Comparison of ENCODE assay signal across 8 cellular contexts in the genomic region with DNA sequence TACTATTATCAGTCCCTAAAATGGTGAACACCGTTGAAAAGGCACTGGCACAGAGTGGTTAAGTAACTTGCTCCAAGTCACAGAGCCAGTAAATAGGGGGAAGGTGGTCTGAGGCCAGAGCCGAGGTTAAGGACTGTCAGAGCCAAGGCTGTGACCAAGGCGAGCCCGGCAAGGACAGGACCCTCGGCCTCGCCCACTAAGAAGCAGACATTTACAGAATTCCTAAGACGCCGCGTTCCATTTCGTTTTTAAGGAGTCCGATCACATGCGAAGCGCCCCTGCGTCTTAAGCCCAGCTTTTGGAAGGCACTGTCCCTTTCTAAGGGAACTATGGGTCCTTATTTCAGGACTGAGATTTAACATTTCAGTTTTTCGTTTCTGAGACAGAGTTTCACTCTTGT. TPM values are rescaled to one million over a fixed set of nuclear protein-coding genes. Genes with fewer than 3 reads are reported as not detected.
DNase-seq lines count a peak whose midpoint lies in the region; ATAC-seq, FAIRE-seq and TF ChIP-seq lines count a peak whose summit lies in the region.

No MANE protein-coding gene starts in this region.

- FAIRE-seq in keratinocyte (lab: Jason Lieb, UNC), result no peak

- H3K27me3 ChIP-seq in keratinocyte (ENCODE audit: control insufficient read depth, extremely low read depth, insufficient read depth, low read length) (no peaks in the 10 kb centered on the region), suprapubic skin (no peaks in the 10 kb centered on the region)

- DNase-seq in activated CD4-positive, alpha-beta T cell treated with anti-CD3 and anti-CD28 coated beads for 36 hours, result no peak
- DNase-seq in activated CD4-positive, alpha-beta T cell treated with anti-CD3 and anti-CD28 coated beads, Interleukin-2, amount 50 U/mL, for 4 hours, result no peak
- DNase-seq in activated naive CD4-positive, alpha-beta T cell treated with anti-CD3 and anti-CD28 coated beads, Interleukin-2, amount 50 U/mL, for 72 hours (ENCODE audit: low spot score in 2 of 2), result no peak
- no peak for DNase-seq in keratinocyte (ENCODE audit: low read depth, low spot score)
- no peak for DNase-seq in suprapubic skin (ENCODE audit: low spot score in 2 of 2)
- DNase-seq in putamen (ENCODE audit: low spot score), result no peak

- H3K36me3 ChIP-seq in keratinocyte (ENCODE audit: control insufficient read depth in 2 of 2, extremely low read depth in 1 of 2, insufficient read depth in 2 of 2, low read length in 2 of 2) (peaks cover 0 to 22% of the 10 kb centered on the region in 2 experiments), suprapubic skin (no peaks in the 10 kb centered on the region)

- peaks cover 39% of the 10 kb centered on the region for H3K36me3 Mint-ChIP-seq in activated CD4-positive, alpha-beta T cell treated with anti-CD3 and anti-CD28 coated beads for 36 hours (ENCODE audit: low read depth)
- H3K36me3 Mint-ChIP-seq in activated naive CD4-positive, alpha-beta T cell treated with anti-CD3 and anti-CD28 coated beads, Interleukin-2, amount 50 U/mL, for 72 hours, result peaks cover 17 to 30% of the 10 kb centered on the region in 2 donors

- CTCF ChIA-PET in activated CD4-positive, alpha-beta T cell treated with anti-CD3 and anti-CD28 coated beads for 36 hours (lab: Charles Lee), result interaction anchor here (0.6 to 1.7 kb wide), 7 partner anchors 11 to 767 kb away, joined by 3 to 8 read pairs (median 3); a partner anchor contains a TSS

- H3K4me1 Mint-ChIP-seq in activated CD4-positive, alpha-beta T cell treated with anti-CD3 and anti-CD28 coated beads for 36 hours, result peaks cover 38% of the 10 kb centered on the region

- no peaks in the 10 kb centered on the region for H3K27me3 Mint-ChIP-seq in activated CD4-positive, alpha-beta T cell treated with anti-CD3 and anti-CD28 coated beads for 36 hours

- no peak for ATAC-seq in activated CD4-positive, alpha-beta T cell treated with anti-CD3 and anti-CD28 coated beads for 36 hours
- no peak for ATAC-seq in activated naive CD4-positive, alpha-beta T cell treated with anti-CD3 and anti-CD28 coated beads, Interleukin-2, amount 50 U/mL, for 72 hours
- ATAC-seq in GM21717 (IDR thresholded peaks at IDR 0.05; ENCODE audit: unreplicated experiment) (no peak), HG02981 (IDR thresholded peaks at IDR 0.05; ENCODE audit: unreplicated experiment) (no peak)

- POLR2A ChIA-PET in activated CD4-positive, alpha-beta T cell treated with anti-CD3 and anti-CD28 coated beads for 36 hours (lab: Charles Lee), result interaction anchor here (0.7 to 1.7 kb wide), 3 partner anchors 69 to 123 kb away, joined by 3 to 6 read pairs (median 3); no protein-coding TSS in a partner anchor

- WGBS in suprapubic skin, result 7% methylated on average over 15 of the region's 15 CpGs

- intact Hi-C loops in activated CD4-positive, alpha-beta T cell treated with anti-CD3 and anti-CD28 coated beads for 36 hours (cut with DNase I, micrococcal nuclease), result loop anchor here in 1 of 2 experiments (2.0 to 5.0 kb wide), 3 partner anchors 15 to 656 kb away; a partner anchor contains a TSS

- H3K4me3 ChIP-seq in keratinocyte (ENCODE audit: control insufficient read depth in 2 of 3, extremely low read depth in 1 of 3, insufficient read depth in 2 of 3, low read depth in 1 of 3, low read length in 3 of 3) (peak overlapping the region; percentile 65 to 88 (median 80)), suprapubic skin (peak overlapping the region; percentile 66)

- peak overlapping the region; percentile 90 for H3K27ac Mint-ChIP-seq in activated CD4-positive, alpha-beta T cell treated with anti-CD3 and anti-CD28 coated beads for 36 hours
- H3K27ac Mint-ChIP-seq in activated naive CD4-positive, alpha-beta T cell treated with anti-CD3 and anti-CD28 coated beads, Interleukin-2, amount 50 U/mL, for 72 hours, result peak overlapping the region; percentile 92 to 93

- peak overlapping the region; percentile 74 for H3K27ac ChIP-seq in keratinocyte (ENCODE audit: control insufficient read depth, insufficient read depth, low read length)
- H3K27ac ChIP-seq in suprapubic skin, result peak overlapping the region; percentile 88

- no peaks in the 10 kb centered on the region for H3K9me3 Mint-ChIP-seq in activated CD4-positive, alpha-beta T cell treated with anti-CD3 and anti-CD28 coated beads for 36 hours (ENCODE audit: low read depth)
- H3K9me3 Mint-ChIP-seq in activated naive CD4-positive, alpha-beta T cell treated with anti-CD3 and anti-CD28 coated beads, Interleukin-2, amount 50 U/mL, for 72 hours, result no peaks in the 10 kb centered on the region

- H2AFZ ChIP-seq in keratinocyte (ENCODE audit: control insufficient read depth, low read length), result no peak overlapping the region

- peaks cover 17% of the 10 kb centered on the region for H3K4me1 ChIP-seq in keratinocyte (ENCODE audit: control insufficient read depth, extremely low read depth, insufficient read depth, low read length)
- peaks cover 27% of the 10 kb centered on the region for H3K4me1 ChIP-seq in suprapubic skin

- H4K20me1 ChIP-seq in keratinocyte (ENCODE audit: control insufficient read depth, extremely low read depth, insufficient read depth, low read length), result peaks cover 18% of the 10 kb centered on the region

- H3K79me2 ChIP-seq in keratinocyte (ENCODE audit: control insufficient read depth, insufficient read depth, low read length), result peaks cover 60% of the 10 kb centered on the region

- H3K4me2 ChIP-seq in keratinocyte (ENCODE audit: control insufficient read depth, extremely low read depth, insufficient read depth, low read depth, low read length), result peak overlapping the region; percentile 95

- dilution Hi-C loops in keratinocyte (cut with MboI; ENCODE audit: extremely low pct_ligation_motif_present, low sequenced_read_pairs), result no loop called here

- TF ChIP-seq CTCF in keratinocyte (optimal IDR thresholded peaks at IDR 0.05 in 1 of 3, IDR thresholded peaks at IDR 0.05 in 1 of 3, conservative IDR thresholded peaks at IDR 0.05 in 1 of 3; ENCODE audit: extremely low read depth in 1 of 3, insufficient read depth in 2 of 3, low read length in 3 of 3) (no peak), suprapubic skin (IDR thresholded peaks at IDR 0.05) (no peak)

- H3K9ac ChIP-seq in keratinocyte (ENCODE audit: control insufficient read depth, extremely low read depth, insufficient read depth, low read length), result peak overlapping the region; percentile 94

- H3K9me3 ChIP-seq in keratinocyte (ENCODE audit: control insufficient read depth, low read depth, low read length) (no peaks in the 10 kb centered on the region), suprapubic skin (no peaks in the 10 kb centered on the region)

- TF ChIP-seq EP300 in suprapubic skin (IDR thresholded peaks at IDR 0.05), result no peak

- H3K9me1 ChIP-seq in keratinocyte (ENCODE audit: control insufficient read depth, extremely low read depth, insufficient read depth, low read length), result no peaks in the 10 kb centered on the region

- peak overlapping the region; percentile 89 for H3K4me3 Mint-ChIP-seq in activated CD4-positive, alpha-beta T cell treated with anti-CD3 and anti-CD28 coated beads for 36 hours

- no peak for TF ChIP-seq POLR2A in suprapubic skin (IDR thresholded peaks at IDR 0.05)

RNA-seq across cellular contexts. Expression of a gene that starts 1.0 kb away (rescaled TPM):
- 100 to 1,000 TPM; 123 to 157 TPM for total RNA-seq in activated CD4-positive, alpha-beta T cell treated with anti-CD3 and anti-CD28 coated beads for 36 hours
- total RNA-seq in activated naive CD4-positive, alpha-beta T cell treated with anti-CD3 and anti-CD28 coated beads, Interleukin-2, amount 50 U/mL, for 72 hours, result 100 to 1,000 TPM; 110 to 133 TPM
- 173 to 351 TPM (median 310 TPM) in 3 replicates for polyA plus RNA-seq in keratinocyte
- polyA plus RNA-seq in keratinocyte (2011; ENCODE audit: low read depth), result 222 TPM
- 143 and 153 TPM in 2 replicates for polyA plus RNA-seq in keratinocyte (2011; cell fraction: cytosol; rRNA removed)
- polyA plus RNA-seq in keratinocyte (2011; cell fraction: nucleus; rRNA removed), result 261 and 373 TPM in 2 replicates
- polyA plus RNA-seq in keratinocyte (2012; ENCODE audit: low replicate concordance), result 129 and 307 TPM in 2 replicates
- polyA minus RNA-seq in keratinocyte, result 69.8 to 177 TPM (median 92.2 TPM) in 3 replicates
- polyA minus RNA-seq in keratinocyte (2011; cell fraction: cytosol; rRNA and poly(A)+ RNA removed), result 101 TPM
- 117 and 185 TPM in 2 replicates for polyA minus RNA-seq in keratinocyte (2011; cell fraction: nucleus; rRNA and poly(A)+ RNA removed)
- total RNA-seq in suprapubic skin, result 10 to 100 TPM; 40.2 to 77.5 (median 63.1) TPM
